17 cellular contexts compared by ENCODE assay signal in the genomic region with DNA sequence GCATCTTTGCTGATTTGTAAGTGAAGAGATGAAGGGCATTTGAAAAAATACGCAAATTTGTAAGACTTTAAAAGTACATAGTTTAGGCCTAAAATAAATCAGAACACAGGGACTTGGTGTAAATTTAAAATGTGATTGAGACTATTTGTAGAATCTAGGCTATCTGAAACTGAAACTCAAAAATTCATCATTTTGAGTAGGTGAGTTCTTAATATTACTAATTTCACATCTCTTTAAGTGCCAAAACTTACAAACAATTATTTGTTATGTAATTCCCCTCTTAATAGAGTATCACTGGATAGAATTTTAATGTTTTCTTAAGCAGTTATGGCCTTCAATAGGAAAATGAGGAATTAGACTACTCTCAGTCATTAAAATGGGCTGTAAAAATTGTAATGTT. TPM values are rescaled to one million over a fixed set of nuclear protein-coding genes. Genes with fewer than 3 reads are reported as not detected.
A peak's percentile ranks its signal among the peaks of the same experiment; 100 is the strongest.
DNase-seq lines count a peak whose midpoint lies in the region; ATAC-seq, FAIRE-seq and TF ChIP-seq lines count a peak whose summit lies in the region.
"Had no signal": no experiment of that assay in that cellular context is flagged by ENCODE, and none has a peak within 500 bp of the region (broad histone marks: within the 10 kb centered on the region; RNA-seq: fewer than 3 reads in every experiment).

No MANE protein-coding gene starts in this region.

- H3K4me1 Mint-ChIP-seq in HFFc6 (ENCODE audit: low read depth): no peaks in the 10 kb centered on the region
- H3K4me1 Mint-ChIP-seq: GM23338, nephron progenitor cell had no signal

- peak; percentile 48 for FAIRE-seq in GM12892 (lab: Jason Lieb, UNC)
- FAIRE-seq: A549 had no signal

- H3K4me3 Mint-ChIP-seq in HFFc6: no peak overlapping the region
- H3K4me3 Mint-ChIP-seq: activated B cell treated with CpG ODN at 0.5 μM for 24 hours; CD8-positive, alpha-beta T cell; GM23338; nephron progenitor cell had no signal

- DNase-seq in GM12892 (ENCODE audit: insufficient read length) (no peak), NCI-H446 (lab: John Stamatoyannopoulos, UW) (no peak), HFFc6 (no peak), NCI-H2081 treated with DMSO at 0.1 percent for 48 hours (lab: John Stamatoyannopoulos, UW) (no peak)
- no peak for DNase-seq in effector CD8-positive, alpha-beta T cell (lab: John Stamatoyannopoulos, UW)
- DNase-seq: activated B cell treated with CpG ODN at 0.5 μM for 24 hours; activated naive CD4-positive, alpha-beta T cell; CD8-positive, alpha-beta T cell; EL; mammary epithelial cell; nephron progenitor cell; tibial artery had no signal

- no peaks in the 10 kb centered on the region for H3K27me3 Mint-ChIP-seq in HFFc6 (ENCODE audit: insufficient read depth)
- H3K27me3 Mint-ChIP-seq: activated B cell treated with CpG ODN at 0.5 μM for 24 hours had no signal

- ATAC-seq in GM19351 (IDR thresholded peaks at IDR 0.05; ENCODE audit: unreplicated experiment) (peak; percentile 71), HG02588 (IDR thresholded peaks at IDR 0.05; ENCODE audit: unreplicated experiment) (peak; percentile 69), HG03432 (IDR thresholded peaks at IDR 0.05; ENCODE audit: unreplicated experiment) (peak; percentile 73)
- ATAC-seq: CD8-positive, alpha-beta T cell; GM23338 had no signal

- H3K36me3 Mint-ChIP-seq in HFFc6 (ENCODE audit: low read depth): peaks cover 28% of the 10 kb centered on the region

- H3K9me3 Mint-ChIP-seq in HFFc6: no peaks in the 10 kb centered on the region
- H3K9me3 Mint-ChIP-seq: activated B cell treated with CpG ODN at 0.5 μM for 24 hours; CD8-positive, alpha-beta T cell; GM23338; nephron progenitor cell had no signal

- H3K27ac Mint-ChIP-seq in HFFc6: no peak overlapping the region
- H3K27ac Mint-ChIP-seq: activated B cell treated with CpG ODN at 0.5 μM for 24 hours; CD8-positive, alpha-beta T cell; GM23338; nephron progenitor cell had no signal

- TF ChIP-seq CTCF in HFFc6 (IDR thresholded peaks at IDR 0.05): no peak

- TF ChIP-seq POLR2A in GM12892 (IDR thresholded peaks at IDR 0.05; ENCODE audit: low read depth, low read length): no peak

RNA-seq across cellular contexts. Expression of gene HRH4, which starts 14.0 kb away (rescaled TPM):
- polyA plus RNA-seq in GM12892 (2012; ENCODE audit: missing spikeins): not detected
- not detected for total RNA-seq in HFFc6 (2021; fragmentation: NEBNext Ultra II Directional; extraction: Animal tissue kit (Norgen Biotek cat#: 25700))
- total RNA-seq: activated B cell treated with CpG ODN at 0.5 μM for 24 hours; CD8-positive, alpha-beta T cell had no signal
- polyA plus RNA-seq: GM23338, mammary epithelial cell had no signal

RNA-seq across cellular contexts. Expression of gene IMPACT, which starts 20.0 kb away (rescaled TPM):
- 1.6 TPM for polyA plus RNA-seq in GM12892 (2012; ENCODE audit: missing spikeins)
- total RNA-seq in HFFc6 (2021; fragmentation: NEBNext Ultra II Directional; extraction: Animal tissue kit (Norgen Biotek cat#: 25700)): 10 to 100 TPM; 37.5 to 49.6 (median 45.6) TPM

RNA-seq across cellular contexts. Expression of gene OSBPL1A, which starts 48.8 kb away (rescaled TPM):
- not detected for polyA plus RNA-seq in GM12892 (2012; ENCODE audit: missing spikeins)
- total RNA-seq in HFFc6 (2021; fragmentation: NEBNext Ultra II Directional; extraction: Animal tissue kit (Norgen Biotek cat#: 25700)): 10 to 100 TPM in 4 of 6 experiments, 1 to 10 TPM in 2; 6.2 to 16.3 (median 13.7) TPM
